ENCODE assay signal across 8 cellular contexts in genomic region chr7:117673839-117674238, GRCh38.
DNase-seq lines count a peak whose midpoint lies in the region; ATAC-seq and TF ChIP-seq lines count a peak whose summit lies in the region.

No MANE protein-coding gene starts in this region.

- in situ Hi-C loops in GM13977 (cut with MboI; ENCODE audit: low pct_unique_long_range_greater_than_20kb, low sequenced_read_pairs, unreplicated experiment): no loop called here

- H3K27me3 Mint-ChIP-seq in WTC11 (ENCODE audit: low read depth): no peaks in the 10 kb centered on the region

- peaks cover 51% of the 10 kb centered on the region for H3K4me1 ChIP-seq in HUES64 (ENCODE audit: insufficient read depth, low read length)

- H3K27me3 ChIP-seq in HUES64 (ENCODE audit: insufficient read depth, low read length): no peaks in the 10 kb centered on the region

- no peaks in the 10 kb centered on the region for H3K9me3 Mint-ChIP-seq in WTC11

- H3K36me3 Mint-ChIP-seq in WTC11: no peaks in the 10 kb centered on the region

- H3K4me3 ChIP-seq in HUES64 (ENCODE audit: low read length) (peak overlapping the region; percentile 3), lower leg skin (ENCODE audit: low read depth, poor library complexity, severe bottlenecking) (no peak overlapping the region)

- H3K9me3 ChIP-seq in HUES64 (ENCODE audit: insufficient read depth, low read depth, low read length): no peaks in the 10 kb centered on the region

- ATAC-seq in WTC11 (no peak), HG03439 (IDR thresholded peaks at IDR 0.05; ENCODE audit: unreplicated experiment) (no peak), GM21825 (IDR thresholded peaks at IDR 0.05; ENCODE audit: unreplicated experiment) (no peak)

- H3K9ac ChIP-seq in HUES64 (ENCODE audit: low read depth, low read length): no peak overlapping the region

- peaks cover 70% of the 10 kb centered on the region for H3K4me1 Mint-ChIP-seq in WTC11

- POLR2A ChIA-PET in WTC11 (lab: Charles Lee): no interaction called here

- peak; percentile 31 for DNase-seq in GM13977 (ENCODE audit: low spot score)
- no peak for DNase-seq in WTC11 (ENCODE audit: low spot score)
- peak; percentile 63 for DNase-seq in kidney tubule cell (ENCODE audit: low spot score)
- DNase-seq in lower leg skin (ENCODE audit: low spot score in 2 of 2): no peak
- DNase-seq in iPS-NIHi7 (ENCODE audit: extremely low spot score): no peak

- intact Hi-C loops in lower leg skin (cut with DNase I; ENCODE audit: low total_unique reads): no loop called here

- H3K27ac ChIP-seq in HUES64 (ENCODE audit: low read depth, low read length): peak overlapping the region; percentile 31; the same call in 1 of the 2 replicates

- peak overlapping the region; percentile 95 for H3K27ac Mint-ChIP-seq in WTC11

- TF ChIP-seq POLR2A in lower leg skin (IDR thresholded peaks at IDR 0.05): no peak

- CTCF ChIA-PET in WTC11 (lab: Charles Lee): interaction anchor here (1.2 to 1.8 kb wide), 2 partner anchors 42 to 215 kb away, joined by 5 to 14 read pairs; no protein-coding TSS in a partner anchor

- TF ChIP-seq CTCF in GM13977 (IDR thresholded peaks at IDR 0.05; ENCODE audit: extremely low read depth, insufficient read depth, missing control alignments) (peak; percentile 31), WTC11 (IDR thresholded peaks at IDR 0.05) (no peak), lower leg skin (IDR thresholded peaks at IDR 0.05) (no peak)

- peak overlapping the region; percentile 68 for H3K4me3 Mint-ChIP-seq in WTC11

- H3K36me3 ChIP-seq in HUES64 (ENCODE audit: insufficient read depth, low read length): no peaks in the 10 kb centered on the region

TF ChIP-seq in WTC11, 78 proteins besides CTCF, POLR2A, EP300 and RAD21:
- TF ChIP-seq ZBTB43 (CRISPR knock-in tag; IDR thresholded peaks at IDR 0.05): no peak
- no peak for TF ChIP-seq FOXK1 (CRISPR knock-in tag; IDR thresholded peaks at IDR 0.05)
- no peak for TF ChIP-seq FOXP4 (CRISPR knock-in tag; IDR thresholded peaks at IDR 0.05)
- no peak for TF ChIP-seq ZNF263 (CRISPR knock-in tag; IDR thresholded peaks at IDR 0.05; ENCODE audit: low read depth)
- TF ChIP-seq MAX (CRISPR knock-in tag; IDR thresholded peaks at IDR 0.05): no peak
- TF ChIP-seq KAT7 (CRISPR knock-in tag; IDR thresholded peaks at IDR 0.05; ENCODE audit: borderline replicate concordance): no peak
- no peak for TF ChIP-seq ZNF232 (CRISPR knock-in tag; IDR thresholded peaks at IDR 0.05)
- TF ChIP-seq ARID4B (CRISPR knock-in tag; IDR thresholded peaks at IDR 0.05; ENCODE audit: borderline replicate concordance): no peak
- TF ChIP-seq SMAD4 (CRISPR knock-in tag; IDR thresholded peaks at IDR 0.05): no peak
- no peak for TF ChIP-seq GTF2I (CRISPR knock-in tag; conservative IDR thresholded peaks at IDR 0.05)

Comparison
In these comparisons a context has a peak if more than half of its experiments do, and no peak if none do; other contexts are left out.
1. DNase-seq: peak in GM13977 (single experiment) and kidney tubule cell (single experiment); none in WTC11 (single experiment), lower leg skin (0 of 2) and iPS-NIHi7 (single experiment).